Comparison of ENCODE assay signal across 18 cellular contexts in the genomic region with DNA sequence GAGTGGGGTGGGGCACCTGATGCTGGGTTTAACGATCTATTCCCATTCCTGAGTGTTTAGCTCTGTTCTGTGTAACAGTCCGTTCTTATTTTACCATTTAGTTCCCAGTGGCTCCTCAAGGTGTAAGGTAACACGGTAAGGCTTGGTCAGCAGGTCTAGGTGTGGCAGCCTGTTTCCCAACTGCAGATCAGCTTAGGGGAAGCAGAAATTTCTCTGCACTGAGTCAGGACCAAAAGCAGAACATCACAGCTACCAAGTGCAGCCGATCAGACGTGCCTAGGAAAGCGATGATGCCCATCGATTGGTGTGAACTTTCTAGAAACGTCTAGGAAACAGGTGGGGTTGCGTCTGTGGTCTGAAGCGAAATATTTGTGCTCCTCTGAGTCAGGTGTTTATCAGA.
A peak's percentile ranks its signal among the peaks of the same experiment; 100 is the strongest.
DNase-seq lines count a peak whose midpoint lies in the region; ATAC-seq, FAIRE-seq and TF ChIP-seq lines count a peak whose summit lies in the region.
"Had no signal": no experiment of that assay in that cellular context is flagged by ENCODE, and none has a peak within 500 bp of the region (broad histone marks: within the 10 kb centered on the region; RNA-seq: fewer than 3 reads in every experiment).

No MANE protein-coding gene starts in this region.

- POLR2A ChIA-PET in RWPE1 (lab: Yijun Ruan, JAX; ENCODE audit: low non-redundant PET): no interaction called here

- no peak overlapping the region for H3K4me3 ChIP-seq in epithelial cell of esophagus (ENCODE audit: low read length)
- H3K4me3 ChIP-seq in lower lobe of right lung: no peak overlapping the region
- H3K4me3 ChIP-seq: Peyer's patch had no signal

- no peaks in the 10 kb centered on the region for H3K36me3 ChIP-seq in lower lobe of right lung
- H3K36me3 ChIP-seq: Peyer's patch had no signal

- H3K27ac ChIP-seq in RWPE1 (no peak overlapping the region), lower lobe of right lung (no peak overlapping the region)
- H3K27ac ChIP-seq: Peyer's patch had no signal

- peaks cover 2% of the 10 kb centered on the region for H3K27me3 ChIP-seq in lower lobe of right lung (ENCODE audit: low read depth)
- H3K27me3 ChIP-seq: Peyer's patch had no signal

- FAIRE-seq in RCC 7860 (lab: Jason Lieb, UNC): no peak
- FAIRE-seq: GM19239 had no signal

- CTCF ChIA-PET in RWPE1 (lab: Yijun Ruan, JAX): no interaction called here

- H3K9me3 ChIP-seq in lower lobe of right lung: no peaks in the 10 kb centered on the region
- H3K9me3 ChIP-seq: Peyer's patch had no signal

- ATAC-seq in lower lobe of right lung (peak; percentile 31 to 43), HG03045 (IDR thresholded peaks at IDR 0.05; ENCODE audit: unreplicated experiment) (no peak), GM21515 (IDR thresholded peaks at IDR 0.05; ENCODE audit: unreplicated experiment) (no peak)
- ATAC-seq: HCT116 had no signal

- H3K4me1 ChIP-seq in lower lobe of right lung: no peaks in the 10 kb centered on the region
- H3K4me1 ChIP-seq: Peyer's patch had no signal

- intact Hi-C loops in lower lobe of right lung (cut with DNase I): no loop called here

- TF ChIP-seq CTCF in RWPE1 (conservative IDR thresholded peaks at IDR 0.05; ENCODE audit: low read depth) (no peak), epithelial cell of esophagus (IDR thresholded peaks at IDR 0.05; ENCODE audit: insufficient read depth, low read depth, low read length, missing control alignments) (no peak), lower lobe of right lung (IDR thresholded peaks at IDR 0.05) (no peak)

- DNase-seq in HPDE6-E6E7 (ENCODE audit: extremely low spot score) (peak; percentile 58), RWPE1 (ENCODE audit: low spot score) (peak; percentile 56), epithelial cell of esophagus (ENCODE audit: low read depth) (peak; percentile 82), lower lobe of right lung (no peak), RCC 7860 (ENCODE audit: low spot score) (no peak), hypothalamus (lab: John Stamatoyannopoulos, UW) (no peak)
- DNase-seq: C1 segment of cervical spinal cord, DMS 273 treated with DMSO at 0.1 percent for 48 hours, NCI-H1048, NCI-H146, NCI-H2081, NCI-H524, Peyer's patch, SHP77 treated with DMSO at 0.1 percent for 48 hours had no signal

Comparison
In these comparisons a context has a peak if more than half of its experiments do, and no peak if none do; other contexts are left out.
1. DNase-seq: peak in HPDE6-E6E7 (single experiment), RWPE1 (single experiment) and epithelial cell of esophagus (single experiment); none in lower lobe of right lung (single experiment), RCC 7860 (single experiment) and hypothalamus (0 of 51).
2. ATAC-seq: peak in lower lobe of right lung (2 of 2); none in HG03045 (single experiment) and GM21515 (single experiment).